Comparison of ENCODE assay signal across 8 cellular contexts in the genomic region with DNA sequence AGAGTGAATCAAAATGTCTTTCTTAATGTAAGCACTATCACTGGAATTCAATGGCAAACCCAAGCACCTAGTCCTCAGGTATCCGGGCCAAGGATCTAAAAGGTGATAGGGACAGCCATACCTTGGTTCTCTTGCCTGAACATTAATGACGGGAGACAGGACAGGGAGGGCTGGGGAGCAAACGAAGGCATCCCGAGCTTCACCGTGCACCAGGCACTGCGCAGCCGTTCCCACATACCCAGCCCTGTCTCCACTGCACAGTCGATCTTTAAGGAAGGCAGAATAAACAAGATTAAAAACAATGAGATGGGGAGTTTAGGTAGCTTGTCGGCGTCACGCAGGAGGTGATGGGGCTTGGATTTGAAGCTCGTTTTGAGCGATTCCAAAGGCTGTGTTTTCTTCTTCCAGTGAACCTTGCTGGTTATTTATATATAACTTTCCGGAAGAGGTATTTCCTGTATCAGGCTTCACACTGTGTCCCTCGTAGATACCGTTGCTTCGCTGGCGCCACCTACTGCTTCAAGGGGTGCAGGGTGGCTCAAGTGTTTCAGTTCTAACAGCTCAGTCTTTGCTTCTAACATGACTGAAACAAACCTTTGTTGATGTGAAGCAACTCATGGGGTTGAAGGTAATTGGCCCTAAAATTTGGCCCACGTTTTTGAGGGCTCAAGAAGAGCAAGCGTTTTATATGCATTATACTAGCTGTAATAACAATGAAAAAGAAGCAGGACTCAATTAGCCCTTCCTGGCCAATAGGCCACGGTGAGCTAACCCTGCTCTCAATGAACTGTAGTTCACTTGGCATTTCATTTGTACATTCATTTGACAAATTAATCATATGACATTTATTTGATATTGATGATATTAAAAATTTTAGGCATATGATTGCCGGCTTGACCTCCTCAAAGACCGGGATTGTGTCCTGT.
DNase-seq lines count a peak whose midpoint lies in the region; ATAC-seq lines count a peak whose summit lies in the region.

No MANE protein-coding gene starts in this region.

- peaks cover 5 to 47% (median 42%) of the 10 kb centered on the region in 10 experiments; a peak in 19 of 20 replicates for H3K4me1 ChIP-seq in BLaER1 treated with 17β-estradiol and CSF1 and Interleukin-3, amounts not matched to agents 10 nM and 100 nM
- no peaks in the 10 kb centered on the region for H3K4me1 ChIP-seq in thymus (ENCODE audit: control insufficient read depth, insufficient read depth, low read length)

- H3K27ac ChIP-seq in BLaER1 treated with 17β-estradiol and CSF1 and Interleukin-3, amounts not matched to agents 10 nM and 100 nM: peak overlapping the region in 9 of 11 experiments; percentile 47 to 83 (median 67); a peak in 18 of 22 replicates
- no peak overlapping the region for H3K27ac ChIP-seq in thymus (ENCODE audit: low read depth)

- peak overlapping the region; percentile 41 to 61 (median 46); a peak in 17 of 20 replicates for H3K4me3 ChIP-seq in BLaER1 treated with 17β-estradiol and CSF1 and Interleukin-3, amounts not matched to agents 10 nM and 100 nM
- peak overlapping the region; percentile 8 for H3K4me3 ChIP-seq in thymus (ENCODE audit: low read length)

- DNase-seq in NCI-H2171 (lab: John Stamatoyannopoulos, UW): peak; percentile 9
- peak; percentile 4 for DNase-seq in activated CD4-positive, CD25-positive, alpha-beta regulatory T cell treated with anti-CD3 and anti-CD28 coated beads, Interleukin-2, amount 50 U/mL, for 16 hours (ENCODE audit: low read depth, low spot score)
- peak; percentile 4 for DNase-seq in effector CD8-positive, alpha-beta T cell (lab: John Stamatoyannopoulos, UW)
- DNase-seq in mucosa of gallbladder (ENCODE audit: low spot score): peak; percentile 65

- H3K9ac ChIP-seq in BLaER1 treated with 17β-estradiol and CSF1 and Interleukin-3, amounts not matched to agents 10 nM and 100 nM: peak overlapping the region in 8 of 11 experiments; percentile 15 to 75 (median 56); a peak in 14 of 22 replicates

- peaks cover 14 to 35% (median 26%) of the 10 kb centered on the region in 11 experiments for H3K9me3 ChIP-seq in BLaER1 treated with 17β-estradiol and CSF1 and Interleukin-3, amounts not matched to agents 10 nM and 100 nM (replicated peaks in 1 of 11)
- H3K9me3 ChIP-seq in thymus (ENCODE audit: control insufficient read depth): no peaks in the 10 kb centered on the region

- H3K4me2 ChIP-seq in BLaER1 treated with 17β-estradiol and CSF1 and Interleukin-3, amounts not matched to agents 10 nM and 100 nM: peak overlapping the region; percentile 65 to 88 (median 78)

- no peaks in the 10 kb centered on the region for H4K20me1 ChIP-seq in BLaER1 treated with 17β-estradiol and CSF1 and Interleukin-3, amounts not matched to agents 10 nM and 100 nM

- ATAC-seq in GM18909 (IDR thresholded peaks at IDR 0.05; ENCODE audit: poor library complexity, unreplicated experiment): peak; percentile 100
- ATAC-seq in HG03095 (IDR thresholded peaks at IDR 0.05; ENCODE audit: unreplicated experiment): peak; percentile 99

- WGBS in thymus: 33% methylated on average over 23 of the region's 23 CpGs

- no peaks in the 10 kb centered on the region for H3K36me3 ChIP-seq in BLaER1 treated with 17β-estradiol and CSF1 and Interleukin-3, amounts not matched to agents 10 nM and 100 nM
- H3K36me3 ChIP-seq in thymus (ENCODE audit: control insufficient read depth, insufficient read depth): no peaks in the 10 kb centered on the region

- peaks cover 0 to 10% (median 0%) of the 10 kb centered on the region in 11 experiments; a peak in 3 of 22 replicates for H3K27me3 ChIP-seq in BLaER1 treated with 17β-estradiol and CSF1 and Interleukin-3, amounts not matched to agents 10 nM and 100 nM
- H3K27me3 ChIP-seq in thymus (ENCODE audit: control insufficient read depth, insufficient read depth): no peaks in the 10 kb centered on the region

Comparison
In these comparisons a context has a peak if more than half of its experiments do, and no peak if none do; other contexts are left out.
1. DNase-seq: peak in every context shown above with its lines; median percentile 65 in mucosa of gallbladder; 9 in NCI-H2171; 4 in activated CD4-positive, CD25-positive, alpha-beta regulatory T cell treated with anti-CD3 and anti-CD28 coated beads, Interleukin-2, amount 50 U/mL, for 16 hours; 4 in effector CD8-positive, alpha-beta T cell.